In genomic region chr2:200086911-200087310, GRCh38 we compare ENCODE assay signal across 22 cellular contexts.
DNase-seq lines count a peak whose midpoint lies in the region; ATAC-seq and TF ChIP-seq lines count a peak whose summit lies in the region.
"Had no signal": no experiment of that assay in that cellular context is flagged by ENCODE, and none has a peak within 500 bp of the region (broad histone marks: within the 10 kb centered on the region; RNA-seq: fewer than 3 reads in every experiment).

No MANE protein-coding gene starts in this region.

- H3K27me3 ChIP-seq in Peyer's patch = no peaks in the 10 kb centered on the region
- H3K27me3 ChIP-seq: sigmoid colon, tibial nerve had no signal

- peaks cover 31% of the 10 kb centered on the region for H3K4me1 Mint-ChIP-seq in type B pancreatic cell (ENCODE audit: unreplicated experiment)
- H3K4me1 Mint-ChIP-seq: activated B cell treated with CpG ODN at 0.5 μM for 24 hours had no signal

- H3K36me3 Mint-ChIP-seq in type B pancreatic cell = no peaks in the 10 kb centered on the region

- TF ChIP-seq CTCF in HFF-Myc (IDR thresholded peaks at IDR 0.05; ENCODE audit: low read depth, low read length, missing control alignments) (no peak), Peyer's patch (IDR thresholded peaks at IDR 0.05) (no peak), type B pancreatic cell (conservative IDR thresholded peaks at IDR 0.05) (no peak)

- H3K4me3 ChIP-seq in HFF-Myc (replicated peaks; ENCODE audit: low read depth, low read length) (no peak overlapping the region), Peyer's patch (no peak overlapping the region)
- H3K4me3 ChIP-seq: lung, sigmoid colon, tibial nerve had no signal

- ATAC-seq in GM21447 (IDR thresholded peaks at IDR 0.05; ENCODE audit: unreplicated experiment) = no peak
- ATAC-seq in GM18520 (IDR thresholded peaks at IDR 0.05; ENCODE audit: unreplicated experiment) = no peak
- ATAC-seq: activated T-cell treated with anti-CD3 and anti-CD28 coated beads, Interleukin-2, amount 50 U/mL, for 4 hours; HepG2; stimulated activated naive CD8-positive, alpha-beta T cell treated with anti-CD3 and anti-CD28 coated beads, Interleukin-15, Interleukin-2, amounts not matched to agents 100 U/mL and 50 U/mL, for 24 hours had no signal

- peak; percentile 32 for DNase-seq in HFF-Myc (ENCODE audit: extremely low read depth, low read depth)
- peak in 2 of 3 donors; percentile 45 to 48 for DNase-seq in Peyer's patch
- DNase-seq in glomerular visceral epithelial cell (ENCODE audit: extremely low spot score) = peak; percentile 8
- no peak for DNase-seq in type B pancreatic cell (ENCODE audit: extremely low spot score, unreplicated experiment)
- DNase-seq in LoVo (ENCODE audit: low spot score) = no peak
- DNase-seq: activated B cell treated with CpG ODN at 0.5 μM for 24 hours; activated naive CD4-positive, alpha-beta T cell treated with anti-CD3 and anti-CD28 coated beads, Interleukin-2, amount 50 U/mL, for 16 hours; activated T-cell treated with anti-CD3 and anti-CD28 coated beads, Interleukin-2, amount 50 U/mL, for 4 hours; AML-193; islet precursor cell; NCI-H1436; NCI-H226; SHP77; sigmoid colon; stimulated activated CD4-positive, alpha-beta T cell treated with anti-CD3 and anti-CD28 coated beads, Interleukin-2, amount 100 ng/mL, for 24 hours; stimulated activated naive CD8-positive, alpha-beta T cell treated with anti-CD3 and anti-CD28 coated beads, Interleukin-15, Interleukin-2, amounts not matched to agents 100 U/mL and 50 U/mL, for 24 hours; T-helper 2 cell had no signal

- H3K9me3 ChIP-seq in Peyer's patch = no peaks in the 10 kb centered on the region
- H3K9me3 ChIP-seq: sigmoid colon, tibial nerve had no signal

- H3K27ac ChIP-seq in Peyer's patch = peak overlapping the region in 1 of 4 donors; percentile 12
- H3K27ac ChIP-seq: sigmoid colon, tibial nerve had no signal

- H3K4me1 ChIP-seq in Peyer's patch = no peaks in the 10 kb centered on the region
- H3K4me1 ChIP-seq: tibial nerve had no signal

- H3K27me3 Mint-ChIP-seq in type B pancreatic cell = no peaks in the 10 kb centered on the region

- H3K9me3 Mint-ChIP-seq in type B pancreatic cell = no peaks in the 10 kb centered on the region
- H3K9me3 Mint-ChIP-seq: activated B cell treated with CpG ODN at 0.5 μM for 24 hours; activated T-cell treated with anti-CD3 and anti-CD28 coated beads, Interleukin-2, amount 50 U/mL, for 4 hours had no signal

- no peak for TF ChIP-seq POLR2A in Peyer's patch (IDR thresholded peaks at IDR 0.05)

- no peaks in the 10 kb centered on the region for H3K36me3 ChIP-seq in Peyer's patch
- H3K36me3 ChIP-seq: sigmoid colon, tibial nerve had no signal

- H3K4me3 Mint-ChIP-seq in type B pancreatic cell = peak overlapping the region; percentile 17
- H3K4me3 Mint-ChIP-seq: activated B cell treated with CpG ODN at 0.5 μM for 24 hours; activated T-cell treated with anti-CD3 and anti-CD28 coated beads, Interleukin-2, amount 50 U/mL, for 4 hours had no signal

- H3K27ac Mint-ChIP-seq in type B pancreatic cell = no peak overlapping the region
- H3K27ac Mint-ChIP-seq: activated B cell treated with CpG ODN at 0.5 μM for 24 hours had no signal

Comparison
In these comparisons a context has a peak if more than half of its experiments do, and no peak if none do; other contexts are left out.
1. DNase-seq: peak in HFF-Myc (single experiment), Peyer's patch (2 of 3) and glomerular visceral epithelial cell (single experiment); none in type B pancreatic cell (single experiment) and LoVo (single experiment).